1 cellular context compared by ENCODE assay signal in the genomic region with DNA sequence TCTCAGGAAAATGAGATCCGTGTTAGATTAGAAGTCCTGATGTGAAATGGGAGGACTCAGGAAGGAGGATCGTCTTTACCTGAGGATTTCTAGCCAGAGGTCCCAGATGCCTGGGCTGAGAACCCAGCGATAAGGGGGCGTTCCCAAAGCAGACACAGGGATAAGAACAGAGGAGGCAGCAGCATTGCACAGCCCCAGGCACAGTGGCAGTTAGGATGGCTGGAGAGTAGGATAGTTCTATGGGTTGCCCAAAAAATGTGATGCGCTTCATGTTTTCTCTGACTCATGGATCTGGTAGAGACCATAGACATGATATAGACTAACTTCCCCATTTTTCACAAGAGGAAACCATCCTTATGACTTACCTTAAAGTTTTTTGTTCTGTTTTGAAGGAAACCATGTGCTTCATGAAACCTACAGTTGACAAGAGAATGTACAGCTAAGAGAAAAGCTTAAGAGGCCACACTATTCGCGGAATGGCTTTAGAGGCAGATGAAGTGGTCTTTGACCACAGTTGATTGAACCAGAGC.
TF ChIP-seq lines count a peak whose summit lies in the region.

No MANE protein-coding gene starts in this region.

TF ChIP-seq in GM12878, 131 proteins besides CTCF, POLR2A, EP300 and RAD21:
- TF ChIP-seq POLR2AphosphoS5 (IDR thresholded peaks at IDR 0.05; ENCODE audit: low read length): peak; percentile 48
- no peak for TF ChIP-seq SP1 (IDR thresholded peaks at IDR 0.05; ENCODE audit: low read depth, low read length)
